ENCODE assay signal across 22 cellular contexts in the genomic region with DNA sequence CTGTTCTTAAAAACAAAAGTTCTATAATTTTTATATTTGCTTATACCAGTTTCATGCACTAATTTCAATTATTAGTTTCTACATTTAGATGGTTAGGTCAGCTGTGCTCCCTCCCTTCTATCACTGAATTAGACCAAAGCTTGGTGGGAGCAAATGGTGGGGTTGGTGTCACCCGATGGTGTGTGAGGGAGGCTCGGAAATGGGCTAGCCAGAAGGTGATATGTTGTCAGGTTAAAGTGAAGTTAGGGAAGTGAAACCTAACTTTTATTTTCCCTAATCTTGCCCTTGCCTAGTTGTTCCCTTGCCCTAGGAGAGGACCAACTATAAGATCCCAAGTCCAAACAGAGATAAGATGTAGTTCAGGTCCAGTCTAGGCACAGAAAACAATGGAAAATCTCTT. TPM values are rescaled to one million over a fixed set of nuclear protein-coding genes. Genes with fewer than 3 reads are reported as not detected.
DNase-seq lines count a peak whose midpoint lies in the region; ATAC-seq, FAIRE-seq and TF ChIP-seq lines count a peak whose summit lies in the region.
"Had no signal": no experiment of that assay in that cellular context is flagged by ENCODE, and none has a peak within 500 bp of the region (broad histone marks: within the 10 kb centered on the region; RNA-seq: fewer than 3 reads in every experiment).

No MANE protein-coding gene starts in this region.

- TF ChIP-seq RAD21 in GM12878 (IDR thresholded peaks at IDR 0.05; ENCODE audit: insufficient read depth, low read depth, low read length): no peak

- CTCF ChIA-PET in HEK293 (lab: Yijun Ruan, JAX): interaction anchor here (0.7 to 1.0 kb wide), 2 partner anchors 332 to 1068 kb away, joined by 4 read pairs; no protein-coding TSS in a partner anchor
- CTCF ChIA-PET in GM12878 (lab: Yijun Ruan, JAX): no interaction called here
- CTCF ChIA-PET in naive thymus-derived CD4-positive, alpha-beta T cell (lab: Charles Lee): no interaction called here
- CTCF ChIA-PET in activated CD8-positive, alpha-beta T cell treated with anti-CD3 and anti-CD28 coated beads for 36 hours (lab: Charles Lee): no interaction called here

- in situ Hi-C loops in GM12878 (cut with MboI): no loop called here

- H4K20me1 ChIP-seq in GM12878 (ENCODE audit: control insufficient read depth, insufficient read depth) (no peaks in the 10 kb centered on the region), osteoblast (ENCODE audit: insufficient read depth, low read length) (no peaks in the 10 kb centered on the region)
- H4K20me1 ChIP-seq: BLaER1 treated with 17β-estradiol and CSF1 and Interleukin-3, amounts not matched to agents 10 nM and 100 nM had no signal

- H3K27ac ChIP-seq in HEK293 (ENCODE audit: extremely low read depth, low read depth, low read length): no peak overlapping the region
- no peak overlapping the region for H3K27ac ChIP-seq in GM12878 (ENCODE audit: control insufficient read depth, insufficient read depth)
- H3K27ac ChIP-seq in osteoblast (ENCODE audit: low read depth, low read length): no peak overlapping the region
- H3K27ac ChIP-seq in naive thymus-derived CD4-positive, alpha-beta T cell (ENCODE audit: low read depth, low read length): no peak overlapping the region
- H3K27ac ChIP-seq: 22Rv1; A549; BLaER1 treated with 17β-estradiol and CSF1 and Interleukin-3, amounts not matched to agents 10 nM and 100 nM; C4-2B had no signal

- FAIRE-seq in GM12891 (lab: Jason Lieb, UNC) (no peak), GM12878 (lab: Jason Lieb, UNC) (no peak)
- FAIRE-seq: A549, D721Med, G401.6, GM19239 had no signal

- RAD21 ChIA-PET in GM12878 (lab: Charles Lee; ENCODE audit: unreplicated experiment): no interaction called here

- no peak overlapping the region for H3K4me3 ChIP-seq in HEK293 (ENCODE audit: low read depth, low read length)
- H3K4me3 ChIP-seq in GM12878: no peak overlapping the region
- H3K4me3 ChIP-seq in osteoblast (ENCODE audit: insufficient read depth, low read length): no peak overlapping the region
- H3K4me3 ChIP-seq in naive thymus-derived CD4-positive, alpha-beta T cell (ENCODE audit: low read length): no peak overlapping the region
- H3K4me3 ChIP-seq: A549; BLaER1 treated with 17β-estradiol and CSF1 and Interleukin-3, amounts not matched to agents 10 nM and 100 nM had no signal

- no TSS peak for BruUV-seq in GM12878 (replicated peaks; lab: Mats Ljungman, UMichigan)

- DNase-seq in GM12891 (ENCODE audit: insufficient read length, low spot score): no peak
- no peak for DNase-seq in GM12878 (ENCODE audit: low read depth, low spot score)
- DNase-seq in osteoblast (ENCODE audit: insufficient read length, low spot score, missing footprints): peak; percentile 13
- no peak for DNase-seq in naive thymus-derived CD4-positive, alpha-beta T cell
- no peak for DNase-seq in activated effector memory CD4-positive, alpha-beta T cell treated with Interleukin-2 at 50 U/mL for 16 hours
- no peak for DNase-seq in activated CD8-positive, alpha-beta T cell treated with anti-CD3 and anti-CD28 coated beads for 36 hours
- DNase-seq: AML-193; Caco-2; Calu3; CD4-positive, alpha-beta T cell; CD8-positive, alpha-beta T cell; DMS79 treated with DMSO at 0.1 percent for 48 hours; GF-D8 had no signal

- no peak overlapping the region for H3K9ac ChIP-seq in GM12878 (ENCODE audit: control insufficient read depth, insufficient read depth, low read length)
- H3K9ac ChIP-seq: BLaER1 treated with 17β-estradiol and CSF1 and Interleukin-3, amounts not matched to agents 10 nM and 100 nM had no signal

- H3K4me2 ChIP-seq in GM12878 (ENCODE audit: control insufficient read depth, insufficient read depth) (no peak overlapping the region), osteoblast (ENCODE audit: insufficient read depth, low read length) (no peak overlapping the region)
- H3K4me2 ChIP-seq: A549; BLaER1 treated with 17β-estradiol and CSF1 and Interleukin-3, amounts not matched to agents 10 nM and 100 nM had no signal

- H3K4me1 ChIP-seq in HEK293 (ENCODE audit: control insufficient read depth, insufficient read depth, low read length) (no peaks in the 10 kb centered on the region), GM12878 (ENCODE audit: control insufficient read depth, insufficient read depth, low read length) (no peaks in the 10 kb centered on the region), osteoblast (ENCODE audit: insufficient read depth, low read length) (no peaks in the 10 kb centered on the region)
- H3K4me1 ChIP-seq in naive thymus-derived CD4-positive, alpha-beta T cell (ENCODE audit: control insufficient read depth in 2 of 2, insufficient read depth in 2 of 2, low read length in 2 of 2): no peaks in the 10 kb centered on the region
- H3K4me1 ChIP-seq: A549; BLaER1 treated with 17β-estradiol and CSF1 and Interleukin-3, amounts not matched to agents 10 nM and 100 nM; Caco-2 had no signal

- no peak overlapping the region for H3K27ac Mint-ChIP-seq in naive thymus-derived CD4-positive, alpha-beta T cell
- H3K27ac Mint-ChIP-seq in activated CD8-positive, alpha-beta T cell treated with anti-CD3 and anti-CD28 coated beads for 36 hours: no peak overlapping the region
- H3K27ac Mint-ChIP-seq: B cell; CD4-positive, alpha-beta T cell; CD8-positive, alpha-beta T cell had no signal

- H3K4me3 Mint-ChIP-seq in naive thymus-derived CD4-positive, alpha-beta T cell: no peak overlapping the region
- no peak overlapping the region for H3K4me3 Mint-ChIP-seq in activated CD8-positive, alpha-beta T cell treated with anti-CD3 and anti-CD28 coated beads for 36 hours
- H3K4me3 Mint-ChIP-seq: B cell; CD4-positive, alpha-beta T cell; CD8-positive, alpha-beta T cell had no signal

- intact Hi-C loops in GM12878 (cut with micrococcal nuclease; ENCODE audit: unreplicated experiment): no loop called here
- intact Hi-C loops in naive thymus-derived CD4-positive, alpha-beta T cell (cut with micrococcal nuclease): no loop called here
- intact Hi-C loops in activated CD8-positive, alpha-beta T cell treated with anti-CD3 and anti-CD28 coated beads for 36 hours (cut with micrococcal nuclease): no loop called here

- TF ChIP-seq CTCF in HEK293 (tag by site-specific recombination; IDR thresholded peaks at IDR 0.05) (no peak), GM12878 (IDR thresholded peaks at IDR 0.05 in 2 of 3, conservative IDR thresholded peaks at IDR 0.05 in 1 of 3; ENCODE audit: control insufficient read depth in 2 of 3, extremely low read depth in 1 of 3, insufficient read depth in 1 of 3, low read depth in 3 of 3, low read length in 3 of 3) (no peak), osteoblast (IDR thresholded peaks at IDR 0.05; ENCODE audit: extremely low read depth, low read depth, low read length) (no peak)
- no peak for TF ChIP-seq CTCF in activated CD8-positive, alpha-beta T cell treated with anti-CD3 and anti-CD28 coated beads for 36 hours (IDR thresholded peaks at IDR 0.05)

- H3K9me3 ChIP-seq in HEK293 (ENCODE audit: control insufficient read depth, insufficient read depth, low read depth, low read length) (no peaks in the 10 kb centered on the region), GM12878 (replicated peaks; ENCODE audit: control insufficient read depth, insufficient read depth, low read length) (no peaks in the 10 kb centered on the region), osteoblast (ENCODE audit: low read depth, low read length) (no peaks in the 10 kb centered on the region)
- no peaks in the 10 kb centered on the region for H3K9me3 ChIP-seq in naive thymus-derived CD4-positive, alpha-beta T cell (ENCODE audit: control insufficient read depth in 2 of 3, low read length in 3 of 3)
- H3K9me3 ChIP-seq: A549; BLaER1 treated with 17β-estradiol and CSF1 and Interleukin-3, amounts not matched to agents 10 nM and 100 nM; Caco-2 had no signal

- no peaks in the 10 kb centered on the region for H3K36me3 ChIP-seq in HEK293 (ENCODE audit: control insufficient read depth in 2 of 2, insufficient read depth in 1 of 2, low read length in 2 of 2)
- no peaks in the 10 kb centered on the region for H3K36me3 ChIP-seq in GM12878 (ENCODE audit: control insufficient read depth in 2 of 2, insufficient read depth in 2 of 2, low read length in 1 of 2)
- no peaks in the 10 kb centered on the region for H3K36me3 ChIP-seq in osteoblast (ENCODE audit: insufficient read depth, low read length)
- no peaks in the 10 kb centered on the region for H3K36me3 ChIP-seq in naive thymus-derived CD4-positive, alpha-beta T cell (ENCODE audit: control insufficient read depth in 2 of 3, insufficient read depth in 3 of 3, low read length in 3 of 3)
- H3K36me3 ChIP-seq: BLaER1 treated with 17β-estradiol and CSF1 and Interleukin-3, amounts not matched to agents 10 nM and 100 nM had no signal

- H3K4me1 Mint-ChIP-seq in naive thymus-derived CD4-positive, alpha-beta T cell: no peaks in the 10 kb centered on the region
- H3K4me1 Mint-ChIP-seq in activated CD8-positive, alpha-beta T cell treated with anti-CD3 and anti-CD28 coated beads for 36 hours (ENCODE audit: low read depth): no peaks in the 10 kb centered on the region
- H3K4me1 Mint-ChIP-seq: B cell had no signal

- TF ChIP-seq EP300 in GM12878 (IDR thresholded peaks at IDR 0.05; ENCODE audit: borderline replicate concordance in 1 of 2, control insufficient read depth in 1 of 2, low read depth in 2 of 2, low read length in 2 of 2): no peak

- SMC1A ChIA-PET in GM12878 (lab: Charles Lee; ENCODE audit: uncharacterized antibody, unreplicated experiment): no interaction called here

- POLR2A ChIA-PET in HEK293 (lab: Yijun Ruan, JAX) (no interaction called here), GM12878 (lab: Charles Lee) (no interaction called here)
- POLR2A ChIA-PET in naive thymus-derived CD4-positive, alpha-beta T cell (lab: Charles Lee): interaction anchor here (0.6 kb wide), 1 partner anchor 143 kb away, joined by 3 read pairs; no protein-coding TSS in a partner anchor
- POLR2A ChIA-PET in activated CD8-positive, alpha-beta T cell treated with anti-CD3 and anti-CD28 coated beads for 36 hours (lab: Charles Lee): no interaction called here

- no peak overlapping the region for H2AFZ ChIP-seq in GM12878 (ENCODE audit: control insufficient read depth, low read depth, low read length)
- no peak overlapping the region for H2AFZ ChIP-seq in osteoblast (ENCODE audit: low read length)

- TF ChIP-seq POLR2A in GM12891 (IDR thresholded peaks at IDR 0.05; ENCODE audit: low read depth, low read length) (no peak), GM12878 (IDR thresholded peaks at IDR 0.05; ENCODE audit: low read depth, low read length) (no peak)

- H3K36me3 Mint-ChIP-seq in naive thymus-derived CD4-positive, alpha-beta T cell: no peaks in the 10 kb centered on the region
- H3K36me3 Mint-ChIP-seq in activated CD8-positive, alpha-beta T cell treated with anti-CD3 and anti-CD28 coated beads for 36 hours (ENCODE audit: low read depth): no peaks in the 10 kb centered on the region
- H3K36me3 Mint-ChIP-seq: CD8-positive, alpha-beta T cell had no signal

- peaks cover 3 to 12% (median 6%) of the 10 kb centered on the region in 5 donors for H3K27me3 Mint-ChIP-seq in naive thymus-derived CD4-positive, alpha-beta T cell
- H3K27me3 Mint-ChIP-seq in activated CD8-positive, alpha-beta T cell treated with anti-CD3 and anti-CD28 coated beads for 36 hours: peaks cover 10% of the 10 kb centered on the region

- H3K79me2 ChIP-seq in GM12878 (ENCODE audit: control insufficient read depth, insufficient read depth, low read length): no peaks in the 10 kb centered on the region
- H3K79me2 ChIP-seq in osteoblast (ENCODE audit: insufficient read depth, low read length): no peaks in the 10 kb centered on the region

- no peaks in the 10 kb centered on the region for H3K9me3 Mint-ChIP-seq in naive thymus-derived CD4-positive, alpha-beta T cell
- H3K9me3 Mint-ChIP-seq in activated CD8-positive, alpha-beta T cell treated with anti-CD3 and anti-CD28 coated beads for 36 hours: no peaks in the 10 kb centered on the region
- H3K9me3 Mint-ChIP-seq: CD4-positive, alpha-beta T cell; CD8-positive, alpha-beta T cell had no signal

- no peak for ATAC-seq in GM12878
- ATAC-seq in naive thymus-derived CD4-positive, alpha-beta T cell: no peak
- no peak for ATAC-seq in activated CD8-positive, alpha-beta T cell treated with anti-CD3 and anti-CD28 coated beads for 36 hours
- ATAC-seq: A549; CD8-positive, alpha-beta T cell had no signal

- H3K27me3 ChIP-seq in GM12878 (replicated peaks in 1 of 2; ENCODE audit: control insufficient read depth in 2 of 2, insufficient read depth in 2 of 2, low read length in 1 of 2) (peaks cover 3 to 5% of the 10 kb centered on the region in 2 experiments; a peak in 3 of 4 replicates), osteoblast (ENCODE audit: insufficient read depth, low read length) (no peaks in the 10 kb centered on the region)
- no peaks in the 10 kb centered on the region for H3K27me3 ChIP-seq in naive thymus-derived CD4-positive, alpha-beta T cell (ENCODE audit: control insufficient read depth in 2 of 2, insufficient read depth in 2 of 2, low read length in 2 of 2)
- H3K27me3 ChIP-seq: BLaER1 treated with 17β-estradiol and CSF1 and Interleukin-3, amounts not matched to agents 10 nM and 100 nM had no signal

- WGBS in GM12878 (ENCODE audit: insufficient coverage, insufficient replicate concordance, low lambda C conversion rate, missing lambda C conversion rate): 0% methylated on average over 2 of the region's 2 CpGs

RNA-seq across cellular contexts. Expression of a gene that starts 38.7 kb away (rescaled TPM):
- polyA plus RNA-seq in GM12891 (2012; ENCODE audit: low read depth, missing spikeins): 5,998 TPM
- total RNA-seq in GM12878 (2013; cell fraction: nucleolus; rRNA removed): 143 and 167 TPM in 2 replicates
- total RNA-seq in GM12878 (2014; rRNA removed): 2,747 and 2,993 TPM in 2 replicates
- 2,703 and 2,713 TPM in 2 replicates for total RNA-seq in GM12878 (2014; rRNA removed; fragmentation: Illumina TruSeq; extraction: Trizol)
- total RNA-seq in GM12878 (2021): 1,613 and 1,701 TPM in 2 replicates
- 9,977 TPM for polyA plus RNA-seq in GM12878 (2011; ENCODE audit: low read depth)
- polyA plus RNA-seq in GM12878 (2011; rRNA removed): 2,437 and 2,746 TPM in 2 replicates
- polyA plus RNA-seq in GM12878 (2011; cell fraction: cytosol; rRNA removed): 4,228 and 4,382 TPM in 2 replicates
- polyA plus RNA-seq in GM12878 (2011; cell fraction: nucleus; rRNA removed): 858 and 889 TPM in 2 replicates
- polyA plus RNA-seq in GM12878 (2012): 5,102 and 5,170 TPM in 2 replicates
- 1,209 and 1,555 TPM in 2 replicates for polyA plus RNA-seq in GM12878 (2014; fragmentation: Illumina TruSeq; extraction: Trizol)
- 1,000 to 10,000 TPM; 2,955 to 3,077 TPM for polyA plus RNA-seq in GM12878 (2014; fragmentation: Nextera tagmentation; extraction: Ambion mirVana)
- 3,381 and 3,739 TPM in 2 replicates for polyA plus RNA-seq in GM12878 (2014; rRNA removed)
- 1,000 to 10,000 TPM; 1,013 to 1,054 TPM for polyA plus RNA-seq in GM12878 (2016; fragmentation: Nextera tagmentation; extraction: Ambion mirVana)
- 2,493 and 2,865 TPM in 2 replicates for polyA minus RNA-seq in GM12878 (2011; rRNA and poly(A)+ RNA removed)
- polyA minus RNA-seq in GM12878 (2011; cell fraction: cytosol; rRNA and poly(A)+ RNA removed): 513 and 522 TPM in 2 replicates
- 216 and 336 TPM in 2 replicates for polyA minus RNA-seq in GM12878 (2011; cell fraction: nucleus; rRNA and poly(A)+ RNA removed)
- 961 and 1,137 TPM in 2 replicates for total RNA-seq in osteoblast
- total RNA-seq in naive thymus-derived CD4-positive, alpha-beta T cell: 1,000 to 10,000 TPM; 1,361 to 2,870 (median 2,682) TPM
- polyA plus RNA-seq in naive thymus-derived CD4-positive, alpha-beta T cell: 1,000 to 10,000 TPM; 2,662 to 3,656 TPM
- total RNA-seq in activated CD8-positive, alpha-beta T cell treated with anti-CD3 and anti-CD28 coated beads for 36 hours: 1,000 to 10,000 TPM; 2,058 to 2,107 TPM

RNA-seq across cellular contexts. Expression of a gene that starts 54.6 kb away (rescaled TPM):
- polyA plus RNA-seq in GM12891 (2012; ENCODE audit: low read depth, missing spikeins): 3.7 TPM
- total RNA-seq in GM12878 (2013; cell fraction: nucleolus; rRNA removed): 7.1 and 7.3 TPM in 2 replicates
- total RNA-seq in GM12878 (2014; rRNA removed): 7.2 and 11.4 TPM in 2 replicates
- total RNA-seq in GM12878 (2014; rRNA removed; fragmentation: Illumina TruSeq; extraction: Trizol): 8.4 and 8.5 TPM in 2 replicates
- 7.0 and 7.8 TPM in 2 replicates for total RNA-seq in GM12878 (2021)
- 3.5 TPM for polyA plus RNA-seq in GM12878 (2011; ENCODE audit: low read depth)
- 3.6 and 5.3 TPM in 2 replicates for polyA plus RNA-seq in GM12878 (2011; rRNA removed)
- 1.4 and 1.7 TPM in 2 replicates for polyA plus RNA-seq in GM12878 (2011; cell fraction: cytosol; rRNA removed)
- 2.3 and 3.1 TPM in 2 replicates for polyA plus RNA-seq in GM12878 (2011; cell fraction: nucleus; rRNA removed)
- 4.6 and 5.4 TPM in 2 replicates for polyA plus RNA-seq in GM12878 (2012)
- 9.7 and 13.0 TPM in 2 replicates for polyA plus RNA-seq in GM12878 (2014; fragmentation: Illumina TruSeq; extraction: Trizol)
- polyA plus RNA-seq in GM12878 (2014; fragmentation: Nextera tagmentation; extraction: Ambion mirVana): 1 to 10 TPM; 3.5 to 6.3 TPM
- polyA plus RNA-seq in GM12878 (2014; rRNA removed): 5.3 and 6.6 TPM in 2 replicates
- 10 to 100 TPM in 1 of 2 experiments, 1 to 10 TPM in 1; 8.5 to 11.8 TPM for polyA plus RNA-seq in GM12878 (2016; fragmentation: Nextera tagmentation; extraction: Ambion mirVana)
- polyA minus RNA-seq in GM12878 (2011; rRNA and poly(A)+ RNA removed): 2.8 and 3.3 TPM in 2 replicates
- polyA minus RNA-seq in GM12878 (2011; cell fraction: cytosol; rRNA and poly(A)+ RNA removed): 0.52 and 0.67 TPM in 2 replicates
- polyA minus RNA-seq in GM12878 (2011; cell fraction: nucleus; rRNA and poly(A)+ RNA removed): 0.67 and 0.73 TPM in 2 replicates
- 6.9 and 8.3 TPM in 2 replicates for total RNA-seq in osteoblast
- total RNA-seq in naive thymus-derived CD4-positive, alpha-beta T cell: 10 to 100 TPM in 4 of 5 experiments, 1 to 10 TPM in 1; 5.7 to 16.4 (median 11.8) TPM
- 10 to 100 TPM; 17.8 to 18.3 TPM for polyA plus RNA-seq in naive thymus-derived CD4-positive, alpha-beta T cell
- total RNA-seq in activated CD8-positive, alpha-beta T cell treated with anti-CD3 and anti-CD28 coated beads for 36 hours: 1 to 10 TPM; 7.0 to 8.5 TPM
